8 cellular contexts compared by ENCODE assay signal in genomic region chr12:56496704-56497103, GRCh38. TPM values are rescaled to one million over a fixed set of nuclear protein-coding genes. Genes with fewer than 3 reads are reported as not detected.
DNase-seq lines count a peak whose midpoint lies in the region; ATAC-seq and TF ChIP-seq lines count a peak whose summit lies in the region.
"Not testable (repeated sequence)": the region's sequence is repeated elsewhere in the genome, so short reads cannot be mapped to it uniquely, and the experiment has no call there.

No MANE protein-coding gene starts in this region.

- H3K4me3 Mint-ChIP-seq in GM23338; MCF 10A (ENCODE audit: unreplicated experiment); neural crest cell: not testable (repeated sequence)

- BruUV-seq in MCF 10A (replicated peaks; lab: Mats Ljungman, UMichigan), result not testable (repeated sequence)

- H3K4me2 ChIP-seq in GM23338, result not testable (repeated sequence)

- H3K27ac Mint-ChIP-seq in GM23338; MCF 10A (ENCODE audit: low read depth, unreplicated experiment); neural crest cell (ENCODE audit: unreplicated experiment): not testable (repeated sequence)

- not testable (repeated sequence) for H3F3A ChIP-seq in GM23338 (replicated peaks; ENCODE audit: low read depth)

- TF ChIP-seq CTCF in AG04450 (IDR thresholded peaks at IDR 0.05; ENCODE audit: low read depth, low read length) (peak; percentile 41; the same call in 1 of the 2 replicates), GM23338 (conservative IDR thresholded peaks at IDR 0.05; ENCODE audit: low read depth in 2 of 2) (peak; percentile 20 to 62; a peak in 3 of 4 replicates), MCF 10A (IDR thresholded peaks at IDR 0.05; ENCODE audit: unreplicated experiment) (peak; percentile 31), neural crest cell (conservative IDR thresholded peaks at IDR 0.05) (peak; percentile 58)

- POLR2A ChIA-PET in AG04450 (lab: Yijun Ruan, JAX), result not testable (repeated sequence)
- POLR2A ChIA-PET in MCF 10A (lab: Yijun Ruan, JAX), result interaction anchor here (0.9 to 1.3 kb wide), 2 partner anchors 97 to 134 kb away, joined by 3 read pairs; no protein-coding TSS in a partner anchor

- H3K27me3 ChIP-seq in AG04450 (ENCODE audit: control insufficient read depth, insufficient read depth, low read length); GM23338 (ENCODE audit: insufficient read depth); SJCRH30: not testable (repeated sequence)

- not testable (repeated sequence) for H3K4me1 ChIP-seq in GM23338 (ENCODE audit: insufficient read depth); SJCRH30

- H3K79me2 ChIP-seq in GM23338 (replicated peaks; ENCODE audit: insufficient read depth), result not testable (repeated sequence)

- H3K36me3 ChIP-seq in GM23338 (ENCODE audit: insufficient read depth); SJCRH30: not testable (repeated sequence)

- H3K9me3 Mint-ChIP-seq in GM23338, result peaks cover 42% of the 10 kb centered on the region
- not testable (repeated sequence) for H3K9me3 Mint-ChIP-seq in MCF 10A (ENCODE audit: unreplicated experiment); neural crest cell

- CTCF ChIA-PET in AG04450 (lab: Charles Lee), result interaction anchor here (1.0 to 1.7 kb wide), 7 partner anchors 9 to 140 kb away, joined by 3 to 9 read pairs (median 4); partner anchors contain the start of gene RBMS2
- CTCF ChIA-PET in MCF 10A (lab: Yijun Ruan, JAX), result interaction anchor here (0.6 to 2.0 kb wide), 11 partner anchors 8 to 1050 kb away, joined by 3 to 13 read pairs (median 3); no protein-coding TSS in a partner anchor

- not testable (repeated sequence) for H3K27ac ChIP-seq in AG04450 (ENCODE audit: low read depth, low read length); GM23338 (ENCODE audit: low read depth); SJCRH30

- intact Hi-C loops in MCF 10A (cut with micrococcal nuclease); Right ventricle myocardium superior (cut with DNase I): not testable (repeated sequence)

- not testable (repeated sequence) for DNase-seq in AG04450 (ENCODE audit: low read depth, low spot score)
- DNase-seq in GM23338 (ENCODE audit: low spot score), result peak; percentile 69
- peak; percentile 43 to 45 for DNase-seq in SJCRH30
- peak; percentile 28 for DNase-seq in activated CD8-positive, alpha-beta memory T cell treated with anti-CD3 and anti-CD28 coated beads, Interleukin-2, amount 50 U/mL, for 24 hours (ENCODE audit: extremely low read depth)
- DNase-seq in MCF 10A (ENCODE audit: unreplicated experiment), result peak; percentile 29
- peak; percentile 68 for DNase-seq in Right ventricle myocardium superior
- peak; percentile 66 for DNase-seq in neural crest cell (ENCODE audit: low read depth, low spot score)
- DNase-seq in stimulated activated CD8-positive, alpha-beta memory T cell treated with anti-CD3 and anti-CD28 coated beads, Interleukin-15, amount 100 ng/mL, for 1 hour (ENCODE audit: low read depth), result peak; percentile 42

- peaks cover 15% of the 10 kb centered on the region for H3K9me3 ChIP-seq in AG04450 (ENCODE audit: control insufficient read depth, insufficient read depth, low read length)
- H3K9me3 ChIP-seq in SJCRH30 (replicated peaks), result not testable (repeated sequence)

- not testable (repeated sequence) for H2AFZ ChIP-seq in GM23338

- ATAC-seq in GM23338; Right ventricle myocardium superior (ENCODE audit: poor library complexity): not testable (repeated sequence)

- H3K4me3 ChIP-seq in AG04450 (ENCODE audit: low read depth, low read length), result 0 out of 2 replicates have a peak overlapping the region, but pooled peaks have one; percentile 17
- not testable (repeated sequence) for H3K4me3 ChIP-seq in GM23338, SJCRH30

- not testable (repeated sequence) for H4K20me1 ChIP-seq in GM23338 (replicated peaks; ENCODE audit: insufficient read depth)

- not testable (repeated sequence) for H3K9me2 ChIP-seq in GM23338 (ENCODE audit: insufficient read depth)

- not testable (repeated sequence) for H3K4me1 Mint-ChIP-seq in GM23338; MCF 10A (ENCODE audit: insufficient read depth, unreplicated experiment); neural crest cell

- H3K27me3 Mint-ChIP-seq in GM23338 (ENCODE audit: insufficient read depth, low read depth, poor library complexity) (peaks cover 23% of the 10 kb centered on the region), neural crest cell (ENCODE audit: low read depth) (peaks cover 35% of the 10 kb centered on the region)
- H3K27me3 Mint-ChIP-seq in MCF 10A (ENCODE audit: insufficient read depth, unreplicated experiment), result not testable (repeated sequence)

- peaks cover 15% of the 10 kb centered on the region for H3K36me3 Mint-ChIP-seq in GM23338 (ENCODE audit: low read depth)
- not testable (repeated sequence) for H3K36me3 Mint-ChIP-seq in MCF 10A (ENCODE audit: insufficient read depth, unreplicated experiment); neural crest cell (ENCODE audit: low read depth)

RNA-seq across cellular contexts. Expression of gene GLS2, which starts 8.7 kb away (rescaled TPM):
- polyA plus RNA-seq in AG04450 (2011; rRNA removed), result 0.10 and 0.12 TPM in 2 replicates
- polyA minus RNA-seq in AG04450 (2011; rRNA and poly(A)+ RNA removed), result 0.09 TPM in 1 of 2 replicates, not detected in the other
- total RNA-seq in GM23338 (2014; rRNA removed; shearing (Covaris generic)), result 24.5 and 31.6 TPM in 2 replicates
- 11.2 and 12.2 TPM in 2 replicates for polyA plus RNA-seq in GM23338 (2016; fragmentation: Nextera tagmentation; extraction: Ambion mirVana)
- total RNA-seq in SJCRH30 (2014; rRNA removed; shearing (Covaris generic)), result not detected in 2 replicates
- 3.9 and 4.8 TPM in 2 replicates for total RNA-seq in MCF 10A (2022)
- total RNA-seq in Right ventricle myocardium superior, result 0.40 TPM
- 0.30 and 0.35 TPM in 2 replicates for total RNA-seq in neural crest cell

RNA-seq across cellular contexts. Expression of gene RBMS2, which starts 24.9 kb away (rescaled TPM):
- 96.4 and 117 TPM in 2 replicates for polyA plus RNA-seq in AG04450 (2011; rRNA removed)
- polyA minus RNA-seq in AG04450 (2011; rRNA and poly(A)+ RNA removed), result 172 and 208 TPM in 2 replicates
- total RNA-seq in GM23338 (2014; rRNA removed; shearing (Covaris generic)), result 13.1 and 16.8 TPM in 2 replicates
- 4.3 and 9.2 TPM in 2 replicates for polyA plus RNA-seq in GM23338 (2016; fragmentation: Nextera tagmentation; extraction: Ambion mirVana)
- 9.3 and 9.4 TPM in 2 replicates for total RNA-seq in SJCRH30 (2014; rRNA removed; shearing (Covaris generic))
- 34.9 and 62.7 TPM in 2 replicates for total RNA-seq in MCF 10A (2022)
- 25.0 TPM for total RNA-seq in Right ventricle myocardium superior
- total RNA-seq in neural crest cell, result 29.3 and 33.5 TPM in 2 replicates

RNA-seq across cellular contexts. Expression of gene SPRYD4, which starts 28.3 kb away (rescaled TPM):
- polyA plus RNA-seq in AG04450 (2011; rRNA removed) (2.0 TPM in 2 replicates), GM23338 (2016; fragmentation: Nextera tagmentation; extraction: Ambion mirVana) (2.1 and 2.3 TPM in 2 replicates)
- 2.4 and 2.7 TPM in 2 replicates for polyA minus RNA-seq in AG04450 (2011; rRNA and poly(A)+ RNA removed)
- 2.6 and 3.1 TPM in 2 replicates for total RNA-seq in GM23338 (2014; rRNA removed; shearing (Covaris generic))
- total RNA-seq in SJCRH30 (2014; rRNA removed; shearing (Covaris generic)), result 3.0 and 3.7 TPM in 2 replicates
- total RNA-seq in MCF 10A (2022) (3.5 and 3.9 TPM in 2 replicates), Right ventricle myocardium superior (2.9 TPM), neural crest cell (4.9 and 5.1 TPM in 2 replicates)

RNA-seq across cellular contexts. Expression of gene MIP, which starts 42.2 kb away (rescaled TPM):
- polyA plus RNA-seq in AG04450 (2011; rRNA removed) (not detected in 2 replicates), GM23338 (2016; fragmentation: Nextera tagmentation; extraction: Ambion mirVana) (0.29 and 0.47 TPM in 2 replicates)
- not detected in 2 replicates for polyA minus RNA-seq in AG04450 (2011; rRNA and poly(A)+ RNA removed)
- not detected in 2 replicates for total RNA-seq in GM23338 (2014; rRNA removed; shearing (Covaris generic))
- not detected in 2 replicates for total RNA-seq in SJCRH30 (2014; rRNA removed; shearing (Covaris generic))
- total RNA-seq in MCF 10A (2022) (not detected in 2 replicates), Right ventricle myocardium superior (not detected), neural crest cell (not detected in 2 replicates)

RNA-seq across cellular contexts. Expression of gene TIMELESS, which starts 47.5 kb away (rescaled TPM):
- polyA plus RNA-seq in AG04450 (2011; rRNA removed) (2.0 and 3.3 TPM in 2 replicates), GM23338 (2016; fragmentation: Nextera tagmentation; extraction: Ambion mirVana) (22.7 and 28.7 TPM in 2 replicates)
- 3.3 and 3.7 TPM in 2 replicates for polyA minus RNA-seq in AG04450 (2011; rRNA and poly(A)+ RNA removed)
- total RNA-seq in GM23338 (2014; rRNA removed; shearing (Covaris generic)), result 54.3 and 54.8 TPM in 2 replicates
- total RNA-seq in SJCRH30 (2014; rRNA removed; shearing (Covaris generic)), result 32.3 and 36.2 TPM in 2 replicates
- total RNA-seq in MCF 10A (2022) (10.1 and 14.0 TPM in 2 replicates), Right ventricle myocardium superior (2.7 TPM), neural crest cell (108 and 110 TPM in 2 replicates)
